8 cellular contexts compared by ENCODE assay signal in genomic region chr16:48244863-48245195, GRCh38. TPM values are rescaled to one million over a fixed set of nuclear protein-coding genes. Genes with fewer than 3 reads are reported as not detected.
A peak's percentile ranks its signal among the peaks of the same experiment; 100 is the strongest.
DNase-seq lines count a peak whose midpoint lies in the region; ATAC-seq lines count a peak whose summit lies in the region.
"Had no signal": no experiment of that assay in that cellular context is flagged by ENCODE, and none has a peak within 500 bp of the region (broad histone marks: within the 10 kb centered on the region; RNA-seq: fewer than 3 reads in every experiment).

No MANE protein-coding gene starts in this region.

- H3K36me3 Mint-ChIP-seq in activated CD8-positive, alpha-beta T cell treated with anti-CD3 and anti-CD28 coated beads, Interleukin-2, amount 10 ng/mL, durations not matched to agents 7 days and 5 days (ENCODE audit: low read depth): peaks cover 10% of the 10 kb centered on the region

- peak overlapping the region; percentile 60 for H3K9ac ChIP-seq in iPS-18a (ENCODE audit: low read length)

- H3K36me3 ChIP-seq in iPS-18a (ENCODE audit: control insufficient read depth, low read depth, low read length): no peaks in the 10 kb centered on the region

- peaks cover 5% of the 10 kb centered on the region for H3K4me1 ChIP-seq in iPS-18a (ENCODE audit: control insufficient read depth, low read depth, low read length)

- H3K27ac Mint-ChIP-seq in activated CD8-positive, alpha-beta T cell treated with anti-CD3 and anti-CD28 coated beads, Interleukin-2, amount 10 ng/mL, durations not matched to agents 7 days and 5 days: peak overlapping the region; percentile 89
- H3K27ac Mint-ChIP-seq in stimulated activated naive CD8-positive, alpha-beta T cell treated with anti-CD3 and anti-CD28 coated beads, Interleukin-15, amount 100 ng/mL, for 72 hours: peak overlapping the region; percentile 93 to 98

- H3K27me3 Mint-ChIP-seq in activated CD8-positive, alpha-beta T cell treated with anti-CD3 and anti-CD28 coated beads, Interleukin-2, amount 10 ng/mL, durations not matched to agents 7 days and 5 days (ENCODE audit: low read depth): no peaks in the 10 kb centered on the region
- H3K27me3 Mint-ChIP-seq in stimulated activated naive CD8-positive, alpha-beta T cell treated with anti-CD3 and anti-CD28 coated beads, Interleukin-15, amount 100 ng/mL, for 72 hours: no peaks in the 10 kb centered on the region

- H3K27me3 ChIP-seq in iPS-18a (ENCODE audit: control insufficient read depth, insufficient read depth, low read length): no peaks in the 10 kb centered on the region

- H3K4me3 Mint-ChIP-seq in activated CD8-positive, alpha-beta T cell treated with anti-CD3 and anti-CD28 coated beads, Interleukin-2, amount 10 ng/mL, durations not matched to agents 7 days and 5 days: peak overlapping the region; percentile 89
- H3K4me3 Mint-ChIP-seq in stimulated activated naive CD8-positive, alpha-beta T cell treated with anti-CD3 and anti-CD28 coated beads, Interleukin-15, amount 100 ng/mL, for 72 hours: peak overlapping the region; percentile 92 to 99

- no peaks in the 10 kb centered on the region for H3K9me3 Mint-ChIP-seq in activated CD8-positive, alpha-beta T cell treated with anti-CD3 and anti-CD28 coated beads, Interleukin-2, amount 10 ng/mL, durations not matched to agents 7 days and 5 days (ENCODE audit: insufficient read depth)
- H3K9me3 Mint-ChIP-seq in stimulated activated naive CD8-positive, alpha-beta T cell treated with anti-CD3 and anti-CD28 coated beads, Interleukin-15, amount 100 ng/mL, for 72 hours: peaks cover 4% of the 10 kb centered on the region in 2 donors

- CTCF ChIA-PET in activated CD8-positive, alpha-beta T cell treated with anti-CD3 and anti-CD28 coated beads, Interleukin-2, amount 10 ng/mL, durations not matched to agents 7 days and 5 days (lab: Charles Lee): interaction anchor here (1.2 to 1.3 kb wide), 3 partner anchors 13 to 385 kb away, joined by 3 to 7 read pairs (median 4); no protein-coding TSS in a partner anchor

- H3K9me3 ChIP-seq in iPS-18a (ENCODE audit: control insufficient read depth, low read depth, low read length): no peaks in the 10 kb centered on the region

- no peak for DNase-seq in activated CD8-positive, alpha-beta T cell treated with anti-CD3 and anti-CD28 coated beads, Interleukin-2, amount 10 ng/mL, durations not matched to agents 7 days and 5 days
- DNase-seq in stimulated activated naive CD8-positive, alpha-beta T cell treated with anti-CD3 and anti-CD28 coated beads, Interleukin-15, amount 100 ng/mL, for 72 hours: no peak
- DNase-seq in occipital lobe (lab: John Stamatoyannopoulos, UW): no peak
- DNase-seq in mucosa of gallbladder (ENCODE audit: low spot score): no peak

- no peak overlapping the region for H3K27ac ChIP-seq in iPS-18a (ENCODE audit: low read length)

- H3K4me3 ChIP-seq in iPS-18a (ENCODE audit: low read length): peak overlapping the region; percentile 96

- POLR2A ChIA-PET in activated CD8-positive, alpha-beta T cell treated with anti-CD3 and anti-CD28 coated beads, Interleukin-2, amount 10 ng/mL, durations not matched to agents 7 days and 5 days (lab: Charles Lee): interaction anchor here (0.6 kb wide), 1 partner anchor 356 kb away, joined by 3 read pairs; no protein-coding TSS in a partner anchor

- ATAC-seq in HG02588 (IDR thresholded peaks at IDR 0.05; ENCODE audit: unreplicated experiment): peak; percentile 5
- ATAC-seq in activated CD8-positive, alpha-beta T cell treated with anti-CD3 and anti-CD28 coated beads, Interleukin-2, amount 10 ng/mL, durations not matched to agents 7 days and 5 days: no peak
- no peak for ATAC-seq in stimulated activated naive CD8-positive, alpha-beta T cell treated with anti-CD3 and anti-CD28 coated beads, Interleukin-15, amount 100 ng/mL, for 72 hours
- ATAC-seq in GM21423 (IDR thresholded peaks at IDR 0.05; ENCODE audit: unreplicated experiment): no peak

- H3K4me1 Mint-ChIP-seq in activated CD8-positive, alpha-beta T cell treated with anti-CD3 and anti-CD28 coated beads, Interleukin-2, amount 10 ng/mL, durations not matched to agents 7 days and 5 days (ENCODE audit: low read depth): peaks cover 31% of the 10 kb centered on the region
- H3K4me1 Mint-ChIP-seq in stimulated activated naive CD8-positive, alpha-beta T cell treated with anti-CD3 and anti-CD28 coated beads, Interleukin-15, amount 100 ng/mL, for 72 hours: peaks cover 25% of the 10 kb centered on the region

RNA-seq across cellular contexts. Expression of gene LONP2, which starts 0.7 kb away (rescaled TPM):
- total RNA-seq in activated CD8-positive, alpha-beta T cell treated with anti-CD3 and anti-CD28 coated beads, Interleukin-2, amount 10 ng/mL, durations not matched to agents 7 days and 5 days: 10 to 100 TPM; 54.2 to 54.5 TPM
- 81.9 TPM for total RNA-seq in occipital lobe
- 104 TPM for total RNA-seq in mucosa of gallbladder

RNA-seq across cellular contexts. Expression of gene ABCC11, which starts 2.5 kb away (rescaled TPM):
- total RNA-seq in activated CD8-positive, alpha-beta T cell treated with anti-CD3 and anti-CD28 coated beads, Interleukin-2, amount 10 ng/mL, durations not matched to agents 7 days and 5 days: not detected
- total RNA-seq in occipital lobe (0.16 TPM), mucosa of gallbladder (0.81 TPM)
- total RNA-seq: NCI-H460 had no signal
